ENCODE assay signal across 8 cellular contexts in genomic region chr4:83110222-83110945, GRCh38. TPM values are rescaled to one million over a fixed set of nuclear protein-coding genes. Genes with fewer than 3 reads are reported as not detected.
A peak's percentile ranks its signal among the peaks of the same experiment; 100 is the strongest.
DNase-seq lines count a peak whose midpoint lies in the region; ATAC-seq and TF ChIP-seq lines count a peak whose summit lies in the region.

No MANE protein-coding gene starts in this region.

- TF ChIP-seq EP300 in Ishikawa (IDR thresholded peaks at IDR 0.05; ENCODE audit: borderline replicate concordance), result no peak

- CTCF ChIA-PET in PC-3 (lab: Charles Lee), result interaction anchor here (0.6 to 1.0 kb wide), 4 partner anchors 9 to 171 kb away, joined by 3 read pairs; no protein-coding TSS in a partner anchor

- DNase-seq in DMS53 (lab: John Stamatoyannopoulos, UW) (peak; percentile 97), PC-3 (peak; percentile 86), activated T-helper 1 cell treated with Interleukin-2 at 50 U/mL for 16 hours (ENCODE audit: low read depth) (peak; percentile 82), fibroblast of mammary gland (ENCODE audit: low read depth) (peak; percentile 68)
- peak; percentile 94 for DNase-seq in natural killer cell treated with Interleukin-12 subunit alpha and Interleukin-12 subunit beta and Interleukin-15 and Interleukin-18, amount 100 ng/mL, for 72 hours (ENCODE audit: low spot score)
- peak; percentile 74 to 88 (median 79) for DNase-seq in stimulated activated naive CD4-positive, alpha-beta T cell (lab: John Stamatoyannopoulos, UW)

- TF ChIP-seq CTCF in PC-3 (conservative IDR thresholded peaks at IDR 0.05; ENCODE audit: low read depth, low read length) (peak; percentile 77), fibroblast of mammary gland (conservative IDR thresholded peaks at IDR 0.05; ENCODE audit: control insufficient read depth, insufficient read depth, low read depth, low read length) (peak; percentile 64)

- H4K20me1 ChIP-seq in PC-3 (ENCODE audit: low read length), result no peaks in the 10 kb centered on the region

- H2AFZ ChIP-seq in PC-3 (ENCODE audit: low read length), result peak overlapping the region; percentile 94

- H3K9ac ChIP-seq in PC-3 (ENCODE audit: low read length), result peak overlapping the region; percentile 50

- intact Hi-C loops in PC-3 (cut with micrococcal nuclease), result loop anchor here (1.0 to 5.0 kb wide), 2 partner anchors 38 to 145 kb away; no protein-coding TSS in a partner anchor

- no peaks in the 10 kb centered on the region for H3K9me2 ChIP-seq in PC-3 (replicated peaks; ENCODE audit: low read length)

- peak overlapping the region; percentile 93 for H3K4me2 ChIP-seq in PC-3 (ENCODE audit: low read length)

- H3K9me3 Mint-ChIP-seq in natural killer cell treated with Interleukin-12 subunit alpha and Interleukin-12 subunit beta and Interleukin-15 and Interleukin-18, amount 100 ng/mL, for 72 hours, result no peaks in the 10 kb centered on the region

- peaks cover 20% of the 10 kb centered on the region for H3K4me1 ChIP-seq in PC-3 (ENCODE audit: insufficient read depth, low read length)

- H3K27me3 ChIP-seq in PC-3 (ENCODE audit: low read length), result no peaks in the 10 kb centered on the region

- H3K4me1 Mint-ChIP-seq in natural killer cell treated with Interleukin-12 subunit alpha and Interleukin-12 subunit beta and Interleukin-15 and Interleukin-18, amount 100 ng/mL, for 72 hours (ENCODE audit: low read depth in 2 of 2), result peaks cover 51 to 69% of the 10 kb centered on the region in 2 donors

- ATAC-seq in GM21576 (IDR thresholded peaks at IDR 0.05; ENCODE audit: unreplicated experiment) (peak; percentile 64), PC-3 (peak; percentile 87)
- ATAC-seq in natural killer cell treated with Interleukin-12 subunit alpha and Interleukin-12 subunit beta and Interleukin-15 and Interleukin-18, amount 100 ng/mL, for 72 hours, result peak; percentile 88

- peak overlapping the region; percentile 30; the same call in 1 of the 2 replicates for H3K27ac ChIP-seq in PC-3 (ENCODE audit: low read length)

- no peaks in the 10 kb centered on the region for H3K27me3 Mint-ChIP-seq in natural killer cell treated with Interleukin-12 subunit alpha and Interleukin-12 subunit beta and Interleukin-15 and Interleukin-18, amount 100 ng/mL, for 72 hours

- H3F3A ChIP-seq in PC-3 (ENCODE audit: low read length, unreplicated experiment), result peaks cover 4% of the 10 kb centered on the region

- H3K4me3 ChIP-seq in PC-3 (ENCODE audit: low read length), result peak overlapping the region; percentile 77
- H3K4me3 ChIP-seq in fibroblast of mammary gland (ENCODE audit: control insufficient read depth, low read depth, low read length), result peak overlapping the region; percentile 53

- H3K36me3 ChIP-seq in PC-3 (ENCODE audit: low read depth, low read length), result no peaks in the 10 kb centered on the region

- peak overlapping the region; percentile 95 to 96 for H3K27ac Mint-ChIP-seq in natural killer cell treated with Interleukin-12 subunit alpha and Interleukin-12 subunit beta and Interleukin-15 and Interleukin-18, amount 100 ng/mL, for 72 hours

- TSS peak; percentile 62 for BruUV-seq in PC-3 (replicated peaks; lab: Mats Ljungman, UMichigan)

- POLR2A ChIA-PET in PC-3 (lab: Charles Lee; ENCODE audit: unreplicated experiment), result interaction anchor here (0.6 to 0.7 kb wide), 2 partner anchors 15 to 97 kb away, joined by 3 to 26 read pairs; no protein-coding TSS in a partner anchor

- peak; percentile 49 for TF ChIP-seq RAD21 in Ishikawa (IDR thresholded peaks at IDR 0.05; ENCODE audit: low read depth)

- H3K36me3 Mint-ChIP-seq in natural killer cell treated with Interleukin-12 subunit alpha and Interleukin-12 subunit beta and Interleukin-15 and Interleukin-18, amount 100 ng/mL, for 72 hours, result peaks cover 3% of the 10 kb centered on the region

- H3K9me3 ChIP-seq in PC-3 (ENCODE audit: low read length), result no peaks in the 10 kb centered on the region

- peak overlapping the region; percentile 95 for H3K4me3 Mint-ChIP-seq in natural killer cell treated with Interleukin-12 subunit alpha and Interleukin-12 subunit beta and Interleukin-15 and Interleukin-18, amount 100 ng/mL, for 72 hours

- H3K79me2 ChIP-seq in PC-3 (ENCODE audit: low read length), result no peaks in the 10 kb centered on the region

TF ChIP-seq in Ishikawa, 13 proteins besides CTCF, POLR2A, EP300 and RAD21:
- TF ChIP-seq TAF1 (IDR thresholded peaks at IDR 0.05; ENCODE audit: low read depth), result peak; percentile 57; the same call in 1 of the 2 replicates
- TF ChIP-seq, protein P1, sequence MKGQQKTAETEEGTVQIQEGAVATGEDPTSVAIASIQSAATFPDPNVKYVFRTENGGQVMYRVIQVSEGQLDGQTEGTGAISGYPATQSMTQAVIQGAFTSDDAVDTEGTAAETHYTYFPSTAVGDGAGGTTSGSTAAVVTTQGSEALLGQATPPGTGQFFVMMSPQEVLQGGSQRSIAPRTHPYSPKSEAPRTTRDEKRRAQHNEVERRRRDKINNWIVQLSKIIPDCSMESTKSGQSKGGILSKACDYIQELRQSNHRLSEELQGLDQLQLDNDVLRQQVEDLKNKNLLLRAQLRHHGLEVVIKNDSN (IDR thresholded peaks at IDR 0.05), result no peak
- TF ChIP-seq, protein P2, sequence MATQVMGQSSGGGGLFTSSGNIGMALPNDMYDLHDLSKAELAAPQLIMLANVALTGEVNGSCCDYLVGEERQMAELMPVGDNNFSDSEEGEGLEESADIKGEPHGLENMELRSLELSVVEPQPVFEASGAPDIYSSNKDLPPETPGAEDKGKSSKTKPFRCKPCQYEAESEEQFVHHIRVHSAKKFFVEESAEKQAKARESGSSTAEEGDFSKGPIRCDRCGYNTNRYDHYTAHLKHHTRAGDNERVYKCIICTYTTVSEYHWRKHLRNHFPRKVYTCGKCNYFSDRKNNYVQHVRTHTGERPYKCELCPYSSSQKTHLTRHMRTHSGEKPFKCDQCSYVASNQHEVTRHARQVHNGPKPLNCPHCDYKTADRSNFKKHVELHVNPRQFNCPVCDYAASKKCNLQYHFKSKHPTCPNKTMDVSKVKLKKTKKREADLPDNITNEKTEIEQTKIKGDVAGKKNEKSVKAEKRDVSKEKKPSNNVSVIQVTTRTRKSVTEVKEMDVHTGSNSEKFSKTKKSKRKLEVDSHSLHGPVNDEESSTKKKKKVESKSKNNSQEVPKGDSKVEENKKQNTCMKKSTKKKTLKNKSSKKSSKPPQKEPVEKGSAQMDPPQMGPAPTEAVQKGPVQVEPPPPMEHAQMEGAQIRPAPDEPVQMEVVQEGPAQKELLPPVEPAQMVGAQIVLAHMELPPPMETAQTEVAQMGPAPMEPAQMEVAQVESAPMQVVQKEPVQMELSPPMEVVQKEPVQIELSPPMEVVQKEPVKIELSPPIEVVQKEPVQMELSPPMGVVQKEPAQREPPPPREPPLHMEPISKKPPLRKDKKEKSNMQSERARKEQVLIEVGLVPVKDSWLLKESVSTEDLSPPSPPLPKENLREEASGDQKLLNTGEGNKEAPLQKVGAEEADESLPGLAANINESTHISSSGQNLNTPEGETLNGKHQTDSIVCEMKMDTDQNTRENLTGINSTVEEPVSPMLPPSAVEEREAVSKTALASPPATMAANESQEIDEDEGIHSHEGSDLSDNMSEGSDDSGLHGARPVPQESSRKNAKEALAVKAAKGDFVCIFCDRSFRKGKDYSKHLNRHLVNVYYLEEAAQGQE (IDR thresholded peaks at IDR 0.05; ENCODE audit: low read depth), result no peak
- TF ChIP-seq NFIC (IDR thresholded peaks at IDR 0.05), result no peak; the same call in 1 of the 2 replicates
- peak; percentile 54; the same call in 1 of the 2 replicates for TF ChIP-seq TCF12 (IDR thresholded peaks at IDR 0.05; ENCODE audit: low read depth)
- no peak for TF ChIP-seq FOXM1 (IDR thresholded peaks at IDR 0.05; ENCODE audit: borderline replicate concordance, low read depth)
- TF ChIP-seq ZBTB7A (IDR thresholded peaks at IDR 0.05; ENCODE audit: low read depth), result no peak; the same call in 1 of the 2 replicates
- peak; percentile 29; the same call in 1 of the 2 replicates for TF ChIP-seq EGR1 (IDR thresholded peaks at IDR 0.05)
- TF ChIP-seq TEAD4 (IDR thresholded peaks at IDR 0.05), result no peak
- TF ChIP-seq YY1 (IDR thresholded peaks at IDR 0.05; ENCODE audit: low read depth), result peak; percentile 66; the same call in 1 of the 2 replicates
- no peak for TF ChIP-seq CEBPB (IDR thresholded peaks at IDR 0.05)
- peak; percentile 94 for TF ChIP-seq MAX (IDR thresholded peaks at IDR 0.05)
- TF ChIP-seq CREB1 (IDR thresholded peaks at IDR 0.05; ENCODE audit: low read depth), result no peak

RNA-seq across cellular contexts. Expression of gene PLAC8, which starts 4.1 kb away (rescaled TPM):
- total RNA-seq in PC-3 (2014; rRNA removed), result 1.6 and 3.7 TPM in 2 replicates
- 10 to 100 TPM; 10.0 to 37.4 TPM for total RNA-seq in natural killer cell treated with Interleukin-12 subunit alpha and Interleukin-12 subunit beta and Interleukin-15 and Interleukin-18, amount 100 ng/mL, for 72 hours

Comparison
In these comparisons a context has a peak if more than half of its experiments do, and no peak if none do; other contexts are left out.
1. Peak in every context shown above with its lines: DNase-seq, ATAC-seq, H3K4me3 ChIP-seq and H3K27ac ChIP-seq.